Comparison of ENCODE assay signal across 1 cellular context in the genomic region with DNA sequence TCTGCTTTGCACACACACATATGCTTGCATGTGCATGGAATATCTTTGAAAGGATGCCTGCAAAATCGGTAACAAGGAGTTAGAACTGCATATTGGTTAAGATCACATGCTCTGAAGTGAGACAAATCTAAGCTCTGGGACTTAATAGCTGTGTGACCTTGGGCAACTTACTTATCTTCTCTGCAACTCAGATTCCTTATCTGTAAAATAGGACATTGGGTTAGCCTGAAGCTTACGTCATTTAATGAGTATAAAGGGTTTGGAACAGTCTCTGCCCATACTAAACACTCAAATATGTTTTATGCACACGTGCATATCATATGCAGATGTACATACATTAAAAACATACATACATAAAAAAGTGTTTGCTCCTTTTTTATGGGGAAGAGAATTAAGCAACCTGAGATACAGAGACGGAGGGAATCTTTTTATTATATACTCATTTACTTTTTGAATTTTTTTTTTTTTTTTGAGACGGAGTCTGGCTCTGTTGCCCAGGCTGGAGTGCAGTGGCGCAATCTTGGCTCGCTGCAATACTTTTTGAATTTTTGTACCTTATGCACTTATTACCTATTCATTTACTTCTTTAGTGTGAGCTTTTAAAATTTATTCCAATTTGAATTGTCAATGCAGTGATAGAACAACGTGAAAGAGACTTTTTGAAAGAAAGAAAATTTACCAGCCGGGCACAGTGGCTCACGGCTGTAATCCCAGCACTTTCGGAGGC.
TF ChIP-seq lines count a peak whose summit lies in the region.

No MANE protein-coding gene starts in this region.

TF ChIP-seq in SK-N-SH, 30 proteins besides CTCF, POLR2A, EP300 and RAD21 (continued from another document):
- TF ChIP-seq RCOR1 (IDR thresholded peaks at IDR 0.05; ENCODE audit: low read length) (peak; percentile 74; the same call in 1 of the 2 replicates), YY1 (IDR thresholded peaks at IDR 0.05; ENCODE audit: low read depth) (no peak), MXI1 (IDR thresholded peaks at IDR 0.05; ENCODE audit: low read depth, low read length) (peak; percentile 74; the same call in 1 of the 2 replicates), NFIC (IDR thresholded peaks at IDR 0.05; ENCODE audit: borderline replicate concordance) (no peak), FOXJ3 (CRISPR knock-in tag; IDR thresholded peaks at IDR 0.05) (peak; percentile 87), GABPA (IDR thresholded peaks at IDR 0.05; ENCODE audit: low read depth) (no peak), FOSL2 (IDR thresholded peaks at IDR 0.05; ENCODE audit: borderline replicate concordance, low read depth) (no peak), TAF1 (IDR thresholded peaks at IDR 0.05; ENCODE audit: borderline replicate concordance, low read depth, low read length) (no peak), MEF2A (IDR thresholded peaks at IDR 0.05; ENCODE audit: borderline replicate concordance, low read depth) (no peak), ELF1 (IDR thresholded peaks at IDR 0.05) (no peak), TEAD4 (IDR thresholded peaks at IDR 0.05; ENCODE audit: borderline replicate concordance, insufficient read depth) (no peak), RXRA (IDR thresholded peaks at IDR 0.05; ENCODE audit: borderline replicate concordance, low read depth) (no peak), NRF1 (IDR thresholded peaks at IDR 0.05; ENCODE audit: low read depth, low read length) (no peak), POLR2AphosphoS5 (IDR thresholded peaks at IDR 0.05; ENCODE audit: low read depth, low read length) (no peak), RFX5 (IDR thresholded peaks at IDR 0.05; ENCODE audit: low read length) (peak; percentile 63; the same call in 1 of the 2 replicates), SIN3A (IDR thresholded peaks at IDR 0.05; ENCODE audit: borderline replicate concordance, low read depth, low read length) (no peak), FOXM1 (IDR thresholded peaks at IDR 0.05; ENCODE audit: low read depth) (no peak), CHD2 (IDR thresholded peaks at IDR 0.05; ENCODE audit: low read length, partially characterized antibody) (peak; percentile 48), TCF12 (IDR thresholded peaks at IDR 0.05) (0 out of 2 replicates have a peak, but pooled peaks have one; percentile 25), SMC3 (IDR thresholded peaks at IDR 0.05; ENCODE audit: low read depth, low read length) (no peak), EZH2phosphoT487 (IDR thresholded peaks at IDR 0.05; ENCODE audit: borderline replicate concordance, low read depth) (no peak)
- TF ChIP-seq, protein P1, sequence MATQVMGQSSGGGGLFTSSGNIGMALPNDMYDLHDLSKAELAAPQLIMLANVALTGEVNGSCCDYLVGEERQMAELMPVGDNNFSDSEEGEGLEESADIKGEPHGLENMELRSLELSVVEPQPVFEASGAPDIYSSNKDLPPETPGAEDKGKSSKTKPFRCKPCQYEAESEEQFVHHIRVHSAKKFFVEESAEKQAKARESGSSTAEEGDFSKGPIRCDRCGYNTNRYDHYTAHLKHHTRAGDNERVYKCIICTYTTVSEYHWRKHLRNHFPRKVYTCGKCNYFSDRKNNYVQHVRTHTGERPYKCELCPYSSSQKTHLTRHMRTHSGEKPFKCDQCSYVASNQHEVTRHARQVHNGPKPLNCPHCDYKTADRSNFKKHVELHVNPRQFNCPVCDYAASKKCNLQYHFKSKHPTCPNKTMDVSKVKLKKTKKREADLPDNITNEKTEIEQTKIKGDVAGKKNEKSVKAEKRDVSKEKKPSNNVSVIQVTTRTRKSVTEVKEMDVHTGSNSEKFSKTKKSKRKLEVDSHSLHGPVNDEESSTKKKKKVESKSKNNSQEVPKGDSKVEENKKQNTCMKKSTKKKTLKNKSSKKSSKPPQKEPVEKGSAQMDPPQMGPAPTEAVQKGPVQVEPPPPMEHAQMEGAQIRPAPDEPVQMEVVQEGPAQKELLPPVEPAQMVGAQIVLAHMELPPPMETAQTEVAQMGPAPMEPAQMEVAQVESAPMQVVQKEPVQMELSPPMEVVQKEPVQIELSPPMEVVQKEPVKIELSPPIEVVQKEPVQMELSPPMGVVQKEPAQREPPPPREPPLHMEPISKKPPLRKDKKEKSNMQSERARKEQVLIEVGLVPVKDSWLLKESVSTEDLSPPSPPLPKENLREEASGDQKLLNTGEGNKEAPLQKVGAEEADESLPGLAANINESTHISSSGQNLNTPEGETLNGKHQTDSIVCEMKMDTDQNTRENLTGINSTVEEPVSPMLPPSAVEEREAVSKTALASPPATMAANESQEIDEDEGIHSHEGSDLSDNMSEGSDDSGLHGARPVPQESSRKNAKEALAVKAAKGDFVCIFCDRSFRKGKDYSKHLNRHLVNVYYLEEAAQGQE (IDR thresholded peaks at IDR 0.05; ENCODE audit: low read depth, low read length), result no peak
- TF ChIP-seq, protein P2, sequence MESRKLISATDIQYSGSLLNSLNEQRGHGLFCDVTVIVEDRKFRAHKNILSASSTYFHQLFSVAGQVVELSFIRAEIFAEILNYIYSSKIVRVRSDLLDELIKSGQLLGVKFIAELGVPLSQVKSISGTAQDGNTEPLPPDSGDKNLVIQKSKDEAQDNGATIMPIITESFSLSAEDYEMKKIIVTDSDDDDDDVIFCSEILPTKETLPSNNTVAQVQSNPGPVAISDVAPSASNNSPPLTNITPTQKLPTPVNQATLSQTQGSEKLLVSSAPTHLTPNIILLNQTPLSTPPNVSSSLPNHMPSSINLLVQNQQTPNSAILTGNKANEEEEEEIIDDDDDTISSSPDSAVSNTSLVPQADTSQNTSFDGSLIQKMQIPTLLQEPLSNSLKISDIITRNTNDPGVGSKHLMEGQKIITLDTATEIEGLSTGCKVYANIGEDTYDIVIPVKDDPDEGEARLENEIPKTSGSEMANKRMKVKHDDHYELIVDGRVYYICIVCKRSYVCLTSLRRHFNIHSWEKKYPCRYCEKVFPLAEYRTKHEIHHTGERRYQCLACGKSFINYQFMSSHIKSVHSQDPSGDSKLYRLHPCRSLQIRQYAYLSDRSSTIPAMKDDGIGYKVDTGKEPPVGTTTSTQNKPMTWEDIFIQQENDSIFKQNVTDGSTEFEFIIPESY (IDR thresholded peaks at IDR 0.05; ENCODE audit: borderline replicate concordance, low read depth), result no peak
- TF ChIP-seq, protein P3, sequence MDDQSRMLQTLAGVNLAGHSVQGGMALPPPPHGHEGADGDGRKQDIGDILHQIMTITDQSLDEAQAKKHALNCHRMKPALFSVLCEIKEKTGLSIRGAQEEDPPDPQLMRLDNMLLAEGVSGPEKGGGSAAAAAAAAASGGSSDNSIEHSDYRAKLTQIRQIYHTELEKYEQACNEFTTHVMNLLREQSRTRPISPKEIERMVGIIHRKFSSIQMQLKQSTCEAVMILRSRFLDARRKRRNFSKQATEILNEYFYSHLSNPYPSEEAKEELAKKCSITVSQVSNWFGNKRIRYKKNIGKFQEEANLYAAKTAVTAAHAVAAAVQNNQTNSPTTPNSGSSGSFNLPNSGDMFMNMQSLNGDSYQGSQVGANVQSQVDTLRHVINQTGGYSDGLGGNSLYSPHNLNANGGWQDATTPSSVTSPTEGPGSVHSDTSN (IDR thresholded peaks at IDR 0.05), result no peak
- TF ChIP-seq, protein P4, sequence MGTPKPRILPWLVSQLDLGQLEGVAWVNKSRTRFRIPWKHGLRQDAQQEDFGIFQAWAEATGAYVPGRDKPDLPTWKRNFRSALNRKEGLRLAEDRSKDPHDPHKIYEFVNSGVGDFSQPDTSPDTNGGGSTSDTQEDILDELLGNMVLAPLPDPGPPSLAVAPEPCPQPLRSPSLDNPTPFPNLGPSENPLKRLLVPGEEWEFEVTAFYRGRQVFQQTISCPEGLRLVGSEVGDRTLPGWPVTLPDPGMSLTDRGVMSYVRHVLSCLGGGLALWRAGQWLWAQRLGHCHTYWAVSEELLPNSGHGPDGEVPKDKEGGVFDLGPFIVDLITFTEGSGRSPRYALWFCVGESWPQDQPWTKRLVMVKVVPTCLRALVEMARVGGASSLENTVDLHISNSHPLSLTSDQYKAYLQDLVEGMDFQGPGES (IDR thresholded peaks at IDR 0.05; ENCODE audit: low read depth, low read length), result no peak
- TF ChIP-seq, protein P5, sequence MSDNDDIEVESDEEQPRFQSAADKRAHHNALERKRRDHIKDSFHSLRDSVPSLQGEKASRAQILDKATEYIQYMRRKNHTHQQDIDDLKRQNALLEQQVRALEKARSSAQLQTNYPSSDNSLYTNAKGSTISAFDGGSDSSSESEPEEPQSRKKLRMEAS (IDR thresholded peaks at IDR 0.05; ENCODE audit: low read depth), result no peak
- TF ChIP-seq, protein P6, sequence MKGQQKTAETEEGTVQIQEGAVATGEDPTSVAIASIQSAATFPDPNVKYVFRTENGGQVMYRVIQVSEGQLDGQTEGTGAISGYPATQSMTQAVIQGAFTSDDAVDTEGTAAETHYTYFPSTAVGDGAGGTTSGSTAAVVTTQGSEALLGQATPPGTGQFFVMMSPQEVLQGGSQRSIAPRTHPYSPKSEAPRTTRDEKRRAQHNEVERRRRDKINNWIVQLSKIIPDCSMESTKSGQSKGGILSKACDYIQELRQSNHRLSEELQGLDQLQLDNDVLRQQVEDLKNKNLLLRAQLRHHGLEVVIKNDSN (IDR thresholded peaks at IDR 0.05; ENCODE audit: borderline replicate concordance, low read depth), result no peak
- TF ChIP-seq, protein P7, sequence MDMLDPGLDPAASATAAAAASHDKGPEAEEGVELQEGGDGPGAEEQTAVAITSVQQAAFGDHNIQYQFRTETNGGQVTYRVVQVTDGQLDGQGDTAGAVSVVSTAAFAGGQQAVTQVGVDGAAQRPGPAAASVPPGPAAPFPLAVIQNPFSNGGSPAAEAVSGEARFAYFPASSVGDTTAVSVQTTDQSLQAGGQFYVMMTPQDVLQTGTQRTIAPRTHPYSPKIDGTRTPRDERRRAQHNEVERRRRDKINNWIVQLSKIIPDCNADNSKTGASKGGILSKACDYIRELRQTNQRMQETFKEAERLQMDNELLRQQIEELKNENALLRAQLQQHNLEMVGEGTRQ (IDR thresholded peaks at IDR 0.05; ENCODE audit: borderline replicate concordance, low read depth, low read length), result no peak
